In the genomic region with DNA sequence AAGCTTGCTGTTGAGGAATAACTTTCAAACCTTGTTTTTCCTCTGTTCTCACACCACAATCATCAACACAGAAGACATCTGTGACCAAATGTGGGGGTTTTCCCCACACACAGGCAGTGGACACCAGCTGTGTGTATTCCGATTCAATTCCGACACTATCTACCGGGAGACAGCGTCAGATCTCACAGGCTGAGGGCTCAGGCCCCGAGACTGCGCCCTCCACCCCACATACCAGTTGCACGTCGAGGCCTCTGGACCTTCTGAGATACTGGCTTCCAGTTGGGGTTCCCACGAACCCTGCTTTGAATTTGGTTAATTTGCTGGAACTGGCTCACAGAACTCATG, we compare ENCODE assay signal across 26 cellular contexts. TPM values are rescaled to one million over a fixed set of nuclear protein-coding genes. Genes with fewer than 3 reads are reported as not detected.
A peak's percentile ranks its signal among the peaks of the same experiment; 100 is the strongest.
DNase-seq lines count a peak whose midpoint lies in the region; ATAC-seq and TF ChIP-seq lines count a peak whose summit lies in the region.
"Had no signal": no experiment of that assay in that cellular context is flagged by ENCODE, and none has a peak within 500 bp of the region (broad histone marks: within the 10 kb centered on the region; RNA-seq: fewer than 3 reads in every experiment).

No MANE protein-coding gene starts in this region.

- H3K9me3 ChIP-seq in left lung: no peaks in the 10 kb centered on the region

- no peak for ATAC-seq in naive thymus-derived CD8-positive, alpha-beta T cell
- ATAC-seq in left lung: no peak
- ATAC-seq in GM21723 (IDR thresholded peaks at IDR 0.05; ENCODE audit: unreplicated experiment): no peak
- ATAC-seq: HepG2 had no signal

- POLR2A ChIA-PET in naive thymus-derived CD8-positive, alpha-beta T cell (lab: Charles Lee): no interaction called here

- peaks cover 0 to 76% of the 10 kb centered on the region in 2 donors for H3K4me1 ChIP-seq in left lung

- no peaks in the 10 kb centered on the region for H3K9me3 Mint-ChIP-seq in activated naive CD4-positive, alpha-beta T cell treated with anti-CD3 and anti-CD28 coated beads, Interleukin-2, amount 50 U/mL, for 24 hours
- H3K9me3 Mint-ChIP-seq in activated naive CD8-positive, alpha-beta T cell treated with anti-CD3 and anti-CD28 coated beads for 36 hours: no peaks in the 10 kb centered on the region
- no peaks in the 10 kb centered on the region for H3K9me3 Mint-ChIP-seq in naive thymus-derived CD8-positive, alpha-beta T cell
- no peaks in the 10 kb centered on the region for H3K9me3 Mint-ChIP-seq in type B pancreatic cell
- H3K9me3 Mint-ChIP-seq: H9 had no signal

- H3K36me3 ChIP-seq in left lung: peaks cover 0 to 38% of the 10 kb centered on the region in 2 donors

- peaks cover 3% of the 10 kb centered on the region for H3K36me3 Mint-ChIP-seq in activated naive CD4-positive, alpha-beta T cell treated with anti-CD3 and anti-CD28 coated beads, Interleukin-2, amount 50 U/mL, for 24 hours
- H3K36me3 Mint-ChIP-seq in activated naive CD8-positive, alpha-beta T cell treated with anti-CD3 and anti-CD28 coated beads for 36 hours: peaks cover 23% of the 10 kb centered on the region
- H3K36me3 Mint-ChIP-seq in naive thymus-derived CD8-positive, alpha-beta T cell: peaks cover 0 to 72% (median 9%) of the 10 kb centered on the region in 3 donors
- H3K36me3 Mint-ChIP-seq in type B pancreatic cell: peaks cover under 1% of the 10 kb centered on the region

- H3K4me1 Mint-ChIP-seq in activated naive CD4-positive, alpha-beta T cell treated with anti-CD3 and anti-CD28 coated beads, Interleukin-2, amount 50 U/mL, for 24 hours: peaks cover 89% of the 10 kb centered on the region
- peaks cover 74% of the 10 kb centered on the region for H3K4me1 Mint-ChIP-seq in activated naive CD8-positive, alpha-beta T cell treated with anti-CD3 and anti-CD28 coated beads for 36 hours
- peaks cover 41 to 97% (median 90%) of the 10 kb centered on the region in 4 donors for H3K4me1 Mint-ChIP-seq in naive thymus-derived CD8-positive, alpha-beta T cell
- H3K4me1 Mint-ChIP-seq in type B pancreatic cell (ENCODE audit: unreplicated experiment): peaks cover 22% of the 10 kb centered on the region

- H3K4me3 ChIP-seq in left lung: no peak overlapping the region
- H3K4me3 ChIP-seq: SK-N-MC had no signal

- peak overlapping the region; percentile 90 for H3K27ac Mint-ChIP-seq in activated naive CD4-positive, alpha-beta T cell treated with anti-CD3 and anti-CD28 coated beads, Interleukin-2, amount 50 U/mL, for 24 hours
- H3K27ac Mint-ChIP-seq in activated naive CD8-positive, alpha-beta T cell treated with anti-CD3 and anti-CD28 coated beads for 36 hours: peak overlapping the region; percentile 75
- peak overlapping the region; percentile 56 to 98 (median 90) for H3K27ac Mint-ChIP-seq in naive thymus-derived CD8-positive, alpha-beta T cell
- peak overlapping the region; percentile 5 for H3K27ac Mint-ChIP-seq in type B pancreatic cell

- no peak overlapping the region for H3K27ac ChIP-seq in left lung
- H3K27ac ChIP-seq: SK-N-MC had no signal

- H3K27me3 Mint-ChIP-seq in activated naive CD4-positive, alpha-beta T cell treated with anti-CD3 and anti-CD28 coated beads, Interleukin-2, amount 50 U/mL, for 24 hours: no peaks in the 10 kb centered on the region
- no peaks in the 10 kb centered on the region for H3K27me3 Mint-ChIP-seq in activated naive CD8-positive, alpha-beta T cell treated with anti-CD3 and anti-CD28 coated beads for 36 hours
- H3K27me3 Mint-ChIP-seq in naive thymus-derived CD8-positive, alpha-beta T cell: no peaks in the 10 kb centered on the region
- H3K27me3 Mint-ChIP-seq in type B pancreatic cell: no peaks in the 10 kb centered on the region

- no peaks in the 10 kb centered on the region for H3K27me3 ChIP-seq in left lung

- H3K4me3 Mint-ChIP-seq in activated naive CD4-positive, alpha-beta T cell treated with anti-CD3 and anti-CD28 coated beads, Interleukin-2, amount 50 U/mL, for 24 hours: no peak overlapping the region
- H3K4me3 Mint-ChIP-seq in activated naive CD8-positive, alpha-beta T cell treated with anti-CD3 and anti-CD28 coated beads for 36 hours: no peak overlapping the region
- H3K4me3 Mint-ChIP-seq in naive thymus-derived CD8-positive, alpha-beta T cell: peak overlapping the region in 4 of 10 donors; percentile 9 to 64 (median 18)
- H3K4me3 Mint-ChIP-seq in type B pancreatic cell: no peak overlapping the region
- H3K4me3 Mint-ChIP-seq: H9 had no signal

- TF ChIP-seq CTCF in type B pancreatic cell (conservative IDR thresholded peaks at IDR 0.05) (no peak), left lung (IDR thresholded peaks at IDR 0.05) (no peak)

- intact Hi-C loops in left lung (cut with DNase I): no loop called here

- DNase-seq in activated naive CD4-positive, alpha-beta T cell (lab: John Stamatoyannopoulos, UW): no peak
- DNase-seq in activated naive CD8-positive, alpha-beta T cell treated with anti-CD3 and anti-CD28 coated beads for 36 hours: no peak
- no peak for DNase-seq in naive thymus-derived CD8-positive, alpha-beta T cell
- DNase-seq in type B pancreatic cell (ENCODE audit: extremely low spot score, unreplicated experiment): no peak
- DNase-seq in left lung: no peak
- DNase-seq in NCI-H146 treated with DMSO at 0.1 percent for 48 hours (lab: John Stamatoyannopoulos, UW; ENCODE audit: unreplicated experiment): no peak
- DNase-seq: activated CD4-positive, alpha-beta T cell treated with anti-CD3 and anti-CD28 coated beads for 48 hours; activated T-cell treated with anti-CD3 and anti-CD28 coated beads, Interleukin-2, amount 50 U/mL, for 1 hour; anterior cingulate cortex; Calu3; H9; hippocampal formation; NCI-H146; NCI-H2227 treated with DMSO at 0.1 percent for 48 hours; stimulated activated CD4-positive, alpha-beta T cell treated with anti-CD3 and anti-CD28 coated beads, Interleukin-15, amount 100 ng/mL, for 24 hours; stimulated activated naive CD4-positive, alpha-beta T cell had no signal

RNA-seq across cellular contexts. Expression of a gene that starts 41.3 kb away (rescaled TPM):
- total RNA-seq in activated naive CD8-positive, alpha-beta T cell treated with anti-CD3 and anti-CD28 coated beads for 36 hours: 10 to 100 TPM; 83.7 to 93.2 TPM
- total RNA-seq in naive thymus-derived CD8-positive, alpha-beta T cell: 100 to 1,000 TPM; 351 to 360 TPM
- 100 to 1,000 TPM in 1 of 3 donors, 10 to 100 TPM in 2; 44.6 to 128 (median 62.1) TPM for polyA plus RNA-seq in naive thymus-derived CD8-positive, alpha-beta T cell
- 15.2 and 25.0 TPM in 2 replicates for total RNA-seq in type B pancreatic cell (ENCODE audit: low replicate concordance)
- total RNA-seq in left lung: 10 to 100 TPM; 33.6 to 83.2 TPM

RNA-seq across cellular contexts. Expression of a gene that starts 47.3 kb away (rescaled TPM):
- total RNA-seq in activated naive CD8-positive, alpha-beta T cell treated with anti-CD3 and anti-CD28 coated beads for 36 hours: not detected
- total RNA-seq in naive thymus-derived CD8-positive, alpha-beta T cell: not detected
- polyA plus RNA-seq in naive thymus-derived CD8-positive, alpha-beta T cell: not detected
- not detected in 2 replicates for total RNA-seq in type B pancreatic cell (ENCODE audit: low replicate concordance)
- total RNA-seq in left lung: not detected
- total RNA-seq: Calu3, cerebellum, H9, HepG2, kidney epithelial cell, M059J, mesenteric fat pad, ureter had no signal
- polyA plus RNA-seq: AG04450, HepG2 had no signal

Comparison
In these comparisons a context has a peak if more than half of its experiments do, and no peak if none do; other contexts are left out.
1. H3K27ac Mint-ChIP-seq: peak in every context shown above with its lines; median percentile 90 in activated naive CD4-positive, alpha-beta T cell treated with anti-CD3 and anti-CD28 coated beads, Interleukin-2, amount 50 U/mL, for 24 hours; 90 in naive thymus-derived CD8-positive, alpha-beta T cell; 75 in activated naive CD8-positive, alpha-beta T cell treated with anti-CD3 and anti-CD28 coated beads for 36 hours; 5 in type B pancreatic cell.